ENCODE assay signal across 26 cellular contexts in genomic region chr2:166388488-166389070, GRCh38. TPM values are rescaled to one million over a fixed set of nuclear protein-coding genes. Genes with fewer than 3 reads are reported as not detected.
DNase-seq lines count a peak whose midpoint lies in the region; FAIRE-seq and TF ChIP-seq lines count a peak whose summit lies in the region.
"Had no signal": no experiment of that assay in that cellular context is flagged by ENCODE, and none has a peak within 500 bp of the region (broad histone marks: within the 10 kb centered on the region; RNA-seq: fewer than 3 reads in every experiment).

No MANE protein-coding gene starts in this region.

- dilution Hi-C loops in endothelial cell of umbilical vein (cut with MboI; ENCODE audit: extremely low pct_ligation_motif_present, low sequenced_read_pairs) = no loop called here

- no peaks in the 10 kb centered on the region for H4K20me1 ChIP-seq in endothelial cell of umbilical vein (replicated peaks; ENCODE audit: control insufficient read depth, extremely low read depth, insufficient read depth, low read length)

- peak; percentile 70 for FAIRE-seq in endothelial cell of umbilical vein (lab: Jason Lieb, UNC)
- FAIRE-seq: GM18507, HTR-8/SVneo had no signal

- peak; percentile 16 for DNase-seq in CD1c-positive myeloid dendritic cell (ENCODE audit: extremely low spot score)
- DNase-seq in LHCN-M2 (ENCODE audit: low read depth) = peak; percentile 78
- peak; percentile 98 for DNase-seq in endothelial cell of umbilical vein (ENCODE audit: low read depth, low spot score)
- peak; percentile 47 for DNase-seq in myocyte (ENCODE audit: low read depth)
- DNase-seq in GF-D8 (lab: John Stamatoyannopoulos, UW) = no peak
- no peak for DNase-seq in A673 (ENCODE audit: low spot score)
- DNase-seq in SKM-1 (lab: John Stamatoyannopoulos, UW; ENCODE audit: unreplicated experiment) = no peak
- no peak for DNase-seq in NCI-H345 treated with DMSO at 0.1 percent for 48 hours (lab: John Stamatoyannopoulos, UW; ENCODE audit: unreplicated experiment)
- DNase-seq: activated CD4-positive, alpha-beta T cell treated with anti-CD3 and anti-CD28 coated beads, Interleukin-2, amount 50 U/mL, for 1 hour; activated naive CD4-positive, alpha-beta T cell treated with anti-CD3 and anti-CD28 coated beads, Interleukin-2, amount 10 ng/mL, durations not matched to agents 7 days and 5 days; amniotic stem cell; CD8-positive, alpha-beta memory T cell; colonic mucosa; DMS153; GDM1; head of caudate nucleus; left colon; natural killer cell; NCI-H1694 treated with DMSO at 0.1 percent for 48 hours; NCI-H226; T1000 had no signal

- CTCF ChIA-PET in endothelial cell of umbilical vein (lab: Charles Lee) = interaction anchor here (0.8 to 2.4 kb wide), 9 partner anchors 13 to 155 kb away, joined by 3 to 17 read pairs (median 5); partner anchors contain the start of gene SCN9A
- CTCF ChIA-PET in A673 (lab: Charles Lee) = no interaction called here

- intact Hi-C loops in endothelial cell of umbilical vein (cut with micrococcal nuclease) = loop anchor here (1.0 to 2.0 kb wide), 5 partner anchors 12 to 434 kb away; no protein-coding TSS in a partner anchor
- intact Hi-C loops in A673 (cut with micrococcal nuclease; ENCODE audit: unreplicated experiment) = no loop called here

- H3K4me3 ChIP-seq in endothelial cell of umbilical vein (replicated peaks in 1 of 3; ENCODE audit: insufficient read depth in 1 of 3, low read depth in 1 of 3, low read length in 3 of 3) (no peak overlapping the region), A673 (ENCODE audit: low read depth, low read length, poor library complexity, severe bottlenecking) (no peak overlapping the region)
- H3K4me3 ChIP-seq: colonic mucosa, GM23338 had no signal

- H3K9me3 ChIP-seq in endothelial cell of umbilical vein (replicated peaks; ENCODE audit: control insufficient read depth, insufficient read depth, low read length) = no peaks in the 10 kb centered on the region
- H3K9me3 ChIP-seq in A673 (ENCODE audit: low read depth, low read length, poor library complexity, severe bottlenecking) = no peaks in the 10 kb centered on the region
- H3K9me3 ChIP-seq: colonic mucosa had no signal

- peak overlapping the region; percentile 82 for H2AFZ ChIP-seq in endothelial cell of umbilical vein (ENCODE audit: low read depth, low read length)
- H2AFZ ChIP-seq: GM23338, parathyroid adenoma had no signal

- peaks cover 14% of the 10 kb centered on the region for H3K4me1 ChIP-seq in endothelial cell of umbilical vein (ENCODE audit: control insufficient read depth, extremely low read depth, insufficient read depth, low read length)
- H3K4me1 ChIP-seq in A673 (ENCODE audit: insufficient read depth, low read length, poor library complexity, severe bottlenecking) = no peaks in the 10 kb centered on the region
- H3K4me1 ChIP-seq: colonic mucosa, parathyroid adenoma had no signal

- H3K27ac ChIP-seq in endothelial cell of umbilical vein (ENCODE audit: insufficient read depth, low read depth, low read length) = peak overlapping the region; percentile 71
- H3K27ac ChIP-seq in A673 (ENCODE audit: low read depth, low read length, poor library complexity, severe bottlenecking) = no peak overlapping the region
- H3K27ac ChIP-seq: colonic mucosa, parathyroid adenoma had no signal

- H3K9ac ChIP-seq in endothelial cell of umbilical vein (replicated peaks; ENCODE audit: extremely low read depth, insufficient read depth, low read length) = peak overlapping the region; percentile 17
- H3K9ac ChIP-seq: parathyroid adenoma had no signal

- H3K36me3 ChIP-seq in endothelial cell of umbilical vein (ENCODE audit: control insufficient read depth in 2 of 2, extremely low read depth in 1 of 2, insufficient read depth in 2 of 2, low read length in 2 of 2) (no peaks in the 10 kb centered on the region), A673 (ENCODE audit: insufficient read depth, low read length, poor library complexity, severe bottlenecking) (no peaks in the 10 kb centered on the region)
- H3K36me3 ChIP-seq: colonic mucosa had no signal

- no peaks in the 10 kb centered on the region for H3K9me1 ChIP-seq in endothelial cell of umbilical vein (replicated peaks; ENCODE audit: control insufficient read depth, extremely low read depth, insufficient read depth, low read length)

- H3K4me2 ChIP-seq in endothelial cell of umbilical vein (ENCODE audit: insufficient read depth, low read length) = peak overlapping the region; percentile 73
- H3K4me2 ChIP-seq: GM23338 had no signal

- H3K79me2 ChIP-seq in endothelial cell of umbilical vein (ENCODE audit: control insufficient read depth, insufficient read depth, low read length) = no peaks in the 10 kb centered on the region
- H3K79me2 ChIP-seq: parathyroid adenoma had no signal

- POLR2A ChIA-PET in endothelial cell of umbilical vein (lab: Charles Lee) (interaction anchor here (1.0 kb wide), 1 partner anchor 13 kb away, joined by 4 read pairs; the partner anchor contains the start of gene SCN9A), A673 (lab: Charles Lee; ENCODE audit: low non-redundant PET) (no interaction called here)

- TF ChIP-seq CTCF in endothelial cell of umbilical vein (IDR thresholded peaks at IDR 0.05; ENCODE audit: extremely low read depth in 1 of 2, insufficient read depth in 1 of 2, low read depth in 1 of 2, low read length in 2 of 2) = no peak
- TF ChIP-seq CTCF in A673 (conservative IDR thresholded peaks at IDR 0.05; ENCODE audit: low read depth, low read length) = no peak

- BruUV-seq in endothelial cell of umbilical vein (replicated peaks; lab: Mats Ljungman, UMichigan) (no TSS peak), A673 (replicated peaks; lab: Mats Ljungman, UMichigan) (no TSS peak)

- TF ChIP-seq POLR2A in endothelial cell of umbilical vein (IDR thresholded peaks at IDR 0.05; ENCODE audit: low read depth, low read length) = peak; percentile 26

- H3K27me3 ChIP-seq in endothelial cell of umbilical vein (ENCODE audit: control insufficient read depth in 2 of 2, insufficient read depth in 2 of 2, low read length in 2 of 2) (peaks cover 0 to 1% of the 10 kb centered on the region in 2 experiments), A673 (replicated peaks; ENCODE audit: insufficient read depth, low read depth, low read length, poor library complexity) (no peaks in the 10 kb centered on the region)
- H3K27me3 ChIP-seq: colonic mucosa had no signal

TF ChIP-seq in endothelial cell of umbilical vein, 7 proteins besides CTCF, POLR2A, EP300 and RAD21:
- no peak for TF ChIP-seq MYC (IDR thresholded peaks at IDR 0.05; ENCODE audit: low read depth, low read length)
- peak; percentile 71 for TF ChIP-seq POLR2AphosphoS5 (IDR thresholded peaks at IDR 0.05; ENCODE audit: insufficient read depth, low read depth, low read length)
- TF ChIP-seq GATA2 (IDR thresholded peaks at IDR 0.05; ENCODE audit: insufficient read depth, insufficient read length, low read depth, low read length) = peak; percentile 81
- TF ChIP-seq, protein P1, sequence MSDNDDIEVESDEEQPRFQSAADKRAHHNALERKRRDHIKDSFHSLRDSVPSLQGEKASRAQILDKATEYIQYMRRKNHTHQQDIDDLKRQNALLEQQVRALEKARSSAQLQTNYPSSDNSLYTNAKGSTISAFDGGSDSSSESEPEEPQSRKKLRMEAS (IDR thresholded peaks at IDR 0.05; ENCODE audit: insufficient read depth, insufficient read length) = no peak
- TF ChIP-seq FOS (IDR thresholded peaks at IDR 0.05; ENCODE audit: borderline replicate concordance, insufficient read depth, low read length) = peak; percentile 56
- TF ChIP-seq EZH2 (IDR thresholded peaks at IDR 0.05; ENCODE audit: borderline replicate concordance, low read depth, low read length, severe bottlenecking) = no peak
- TF ChIP-seq JUN (IDR thresholded peaks at IDR 0.05; ENCODE audit: borderline replicate concordance, insufficient read depth, insufficient read length, low read depth) = peak; percentile 46

RNA-seq across cellular contexts. Expression of gene SCN9A, which starts 12.8 kb away (rescaled TPM):
- total RNA-seq in LHCN-M2 (2014; rRNA removed) (0.45 and 1.1 TPM in 2 replicates), endothelial cell of umbilical vein (1.6 and 1.8 TPM in 2 replicates), myocyte (2.8 and 2.9 TPM in 2 replicates), A673 (2021) (3.5 and 4.2 TPM in 2 replicates)
- 0.15 TPM for polyA plus RNA-seq in LHCN-M2 (2012)
- polyA plus RNA-seq in endothelial cell of umbilical vein = 0.62 and 0.88 TPM in 2 replicates
- 0.30 and 0.34 TPM in 2 replicates for polyA plus RNA-seq in endothelial cell of umbilical vein (2011; cell fraction: cytosol; rRNA removed)
- 1.9 and 2.2 TPM in 2 replicates for polyA plus RNA-seq in endothelial cell of umbilical vein (2011; cell fraction: nucleus; rRNA removed)
- 0.15 and 0.70 TPM in 2 replicates for polyA plus RNA-seq in endothelial cell of umbilical vein (2012)
- 5.7 and 7.9 TPM in 2 replicates for polyA minus RNA-seq in endothelial cell of umbilical vein
- polyA minus RNA-seq in endothelial cell of umbilical vein (2011; cell fraction: cytosol; rRNA and poly(A)+ RNA removed) = not detected
- 6.9 and 11.7 TPM in 2 replicates for polyA minus RNA-seq in endothelial cell of umbilical vein (2011; cell fraction: nucleus; rRNA and poly(A)+ RNA removed)
- 2.3 TPM for polyA plus RNA-seq in myocyte (2012)
- total RNA-seq: CD8-positive, alpha-beta memory T cell; OCI-LY7 had no signal
- polyA plus RNA-seq: CD8-positive, alpha-beta memory T cell had no signal

Comparison
In these comparisons a context has a peak if more than half of its experiments do, and no peak if none do; other contexts are left out.
1. DNase-seq: peak in CD1c-positive myeloid dendritic cell (single experiment), LHCN-M2 (single experiment), endothelial cell of umbilical vein (single experiment) and myocyte (single experiment); none in GF-D8 (single experiment), A673 (single experiment), SKM-1 (single experiment) and NCI-H345 treated with DMSO at 0.1 percent for 48 hours (single experiment).